ENCODE assay signal across 18 cellular contexts in genomic region chr9:122332083-122332482, GRCh38. TPM values are rescaled to one million over a fixed set of nuclear protein-coding genes. Genes with fewer than 3 reads are reported as not detected.
DNase-seq lines count a peak whose midpoint lies in the region; ATAC-seq and TF ChIP-seq lines count a peak whose summit lies in the region.
"Had no signal": no experiment of that assay in that cellular context is flagged by ENCODE, and none has a peak within 500 bp of the region (broad histone marks: within the 10 kb centered on the region; RNA-seq: fewer than 3 reads in every experiment).

No MANE protein-coding gene starts in this region.

- no peak for ATAC-seq in activated T-helper 17 cell treated with anti-CD3 and anti-CD28 coated beads, Interleukin-2, amount 50 U/mL, for 72 hours (replicated peaks)
- ATAC-seq: gastroesophageal sphincter had no signal

- H3K27ac Mint-ChIP-seq in neural progenitor cell: no peak overlapping the region
- H3K27ac Mint-ChIP-seq in activated T-helper 17 cell treated with anti-CD3 and anti-CD28 coated beads, Interleukin-2, amount 50 U/mL, for 72 hours: no peak overlapping the region
- no peak overlapping the region for H3K27ac Mint-ChIP-seq in CD4-positive, alpha-beta memory T cell
- H3K27ac Mint-ChIP-seq: CD4-positive, alpha-beta T cell had no signal

- H3K79me2 ChIP-seq in neural progenitor cell (ENCODE audit: low read depth): no peaks in the 10 kb centered on the region

- no peak overlapping the region for H3K27ac ChIP-seq in neural progenitor cell
- no peak overlapping the region for H3K27ac ChIP-seq in CD4-positive, alpha-beta memory T cell (ENCODE audit: low read depth, low read length)
- H3K27ac ChIP-seq: gastroesophageal sphincter, suprapubic skin had no signal

- H3K4me2 ChIP-seq in neural progenitor cell: peak overlapping the region; percentile 27

- peak; percentile 90 for TF ChIP-seq POLR2A in erythroblast (IDR thresholded peaks at IDR 0.05; ENCODE audit: low read length)

- no peaks in the 10 kb centered on the region for H3K9me3 ChIP-seq in neural progenitor cell (ENCODE audit: low read depth)
- no peaks in the 10 kb centered on the region for H3K9me3 ChIP-seq in CD4-positive, alpha-beta memory T cell (ENCODE audit: control insufficient read depth in 1 of 2, low read length in 2 of 2)
- H3K9me3 ChIP-seq: gastroesophageal sphincter, suprapubic skin had no signal

- H4K20me1 ChIP-seq in neural progenitor cell (ENCODE audit: low read depth): peaks cover 14% of the 10 kb centered on the region

- no peak overlapping the region for H3K9ac ChIP-seq in neural progenitor cell

- H3K4me3 Mint-ChIP-seq in neural progenitor cell: no peak overlapping the region
- no peak overlapping the region for H3K4me3 Mint-ChIP-seq in activated T-helper 17 cell treated with anti-CD3 and anti-CD28 coated beads, Interleukin-2, amount 50 U/mL, for 72 hours
- H3K4me3 Mint-ChIP-seq in CD4-positive, alpha-beta memory T cell: no peak overlapping the region
- H3K4me3 Mint-ChIP-seq: CD4-positive, alpha-beta T cell; central memory CD8-positive, alpha-beta T cell had no signal

- H3K4me1 ChIP-seq in neural progenitor cell: peaks cover 26% of the 10 kb centered on the region
- no peaks in the 10 kb centered on the region for H3K4me1 ChIP-seq in CD4-positive, alpha-beta memory T cell (ENCODE audit: insufficient read depth, low read length)
- H3K4me1 ChIP-seq: gastroesophageal sphincter, suprapubic skin had no signal

- CTCF ChIA-PET in CD4-positive, alpha-beta memory T cell (lab: Charles Lee; ENCODE audit: partially characterized antibody): no interaction called here

- no peak overlapping the region for H3K4me3 ChIP-seq in neural progenitor cell
- no peak overlapping the region for H3K4me3 ChIP-seq in CD4-positive, alpha-beta memory T cell (ENCODE audit: low read length in 2 of 2)
- H3K4me3 ChIP-seq: gastroesophageal sphincter, suprapubic skin had no signal

- intact Hi-C loops in CD4-positive, alpha-beta memory T cell (cut with micrococcal nuclease): no loop called here

- peaks cover 4% of the 10 kb centered on the region for H3K27me3 Mint-ChIP-seq in neural progenitor cell (ENCODE audit: insufficient read depth, low read depth)
- H3K27me3 Mint-ChIP-seq in activated T-helper 17 cell treated with anti-CD3 and anti-CD28 coated beads, Interleukin-2, amount 50 U/mL, for 72 hours: no peaks in the 10 kb centered on the region
- no peaks in the 10 kb centered on the region for H3K27me3 Mint-ChIP-seq in CD4-positive, alpha-beta memory T cell
- H3K27me3 Mint-ChIP-seq: CD4-positive, alpha-beta T cell; central memory CD8-positive, alpha-beta T cell had no signal

- no peak for TF ChIP-seq CTCF in neural progenitor cell (IDR thresholded peaks at IDR 0.05)

- H3K4me1 Mint-ChIP-seq in neural progenitor cell: peaks cover 21% of the 10 kb centered on the region
- H3K4me1 Mint-ChIP-seq in activated T-helper 17 cell treated with anti-CD3 and anti-CD28 coated beads, Interleukin-2, amount 50 U/mL, for 72 hours: no peaks in the 10 kb centered on the region
- H3K4me1 Mint-ChIP-seq in CD4-positive, alpha-beta memory T cell: no peaks in the 10 kb centered on the region
- H3K4me1 Mint-ChIP-seq: central memory CD8-positive, alpha-beta T cell had no signal

- no peaks in the 10 kb centered on the region for H3K36me3 Mint-ChIP-seq in neural progenitor cell
- H3K36me3 Mint-ChIP-seq in activated T-helper 17 cell treated with anti-CD3 and anti-CD28 coated beads, Interleukin-2, amount 50 U/mL, for 72 hours (ENCODE audit: low read depth): peaks cover 20% of the 10 kb centered on the region
- peaks cover 8 to 11% of the 10 kb centered on the region in 2 donors for H3K36me3 Mint-ChIP-seq in CD4-positive, alpha-beta memory T cell

- H2AFZ ChIP-seq in neural progenitor cell (replicated peaks): no peak overlapping the region

- H3K9me3 Mint-ChIP-seq in neural progenitor cell: no peaks in the 10 kb centered on the region
- no peaks in the 10 kb centered on the region for H3K9me3 Mint-ChIP-seq in activated T-helper 17 cell treated with anti-CD3 and anti-CD28 coated beads, Interleukin-2, amount 50 U/mL, for 72 hours
- no peaks in the 10 kb centered on the region for H3K9me3 Mint-ChIP-seq in CD4-positive, alpha-beta memory T cell
- H3K9me3 Mint-ChIP-seq: CD4-positive, alpha-beta T cell; central memory CD8-positive, alpha-beta T cell had no signal

- POLR2A ChIA-PET in CD4-positive, alpha-beta memory T cell (lab: Charles Lee; ENCODE audit: partially characterized antibody): no interaction called here

- DNase-seq in NCI-H1417 (lab: John Stamatoyannopoulos, UW): peak in 2 of 3 experiments; percentile 25 to 70
- no peak for DNase-seq in NCI-H1417 treated with DMSO at 0.1 percent for 48 hours (lab: John Stamatoyannopoulos, UW)
- DNase-seq in OCI-M2 (lab: John Stamatoyannopoulos, UW; ENCODE audit: unreplicated experiment): peak; percentile 68
- peak; percentile 97 to 98 for DNase-seq in erythroblast (lab: John Stamatoyannopoulos, UW)
- peak; percentile 41 for DNase-seq in neural progenitor cell (ENCODE audit: low spot score)
- no peak for DNase-seq in CD4-positive, alpha-beta memory T cell
- DNase-seq in NCI-H510A (lab: John Stamatoyannopoulos, UW): no peak
- DNase-seq: activated CD4-positive, alpha-beta T cell treated with anti-CD3 and anti-CD28 coated beads for 4 hours; activated T-cell treated with anti-CD3 and anti-CD28 coated beads, Interleukin-2, amount 50 U/mL, for 1 hour; CD4-positive, alpha-beta T cell; NCI-H187; NCI-H69 had no signal

- H3F3A ChIP-seq in neural progenitor cell (ENCODE audit: low read depth): peaks cover 8% of the 10 kb centered on the region

- H3K36me3 ChIP-seq in neural progenitor cell: no peaks in the 10 kb centered on the region
- H3K36me3 ChIP-seq in CD4-positive, alpha-beta memory T cell (ENCODE audit: insufficient read depth, low read length): no peaks in the 10 kb centered on the region

- peaks cover 5% of the 10 kb centered on the region for H3K27me3 ChIP-seq in neural progenitor cell
- no peaks in the 10 kb centered on the region for H3K27me3 ChIP-seq in CD4-positive, alpha-beta memory T cell (ENCODE audit: insufficient read depth, low read length)
- H3K27me3 ChIP-seq: gastroesophageal sphincter, suprapubic skin had no signal

RNA-seq across cellular contexts. Expression of gene PTGS1, which starts 38.7 kb away (rescaled TPM):
- 1.8 and 2.2 TPM in 2 replicates for total RNA-seq in neural progenitor cell (ENCODE audit: low replicate concordance)
- under 1 TPM; 0.13 to 0.37 TPM for total RNA-seq in activated T-helper 17 cell treated with anti-CD3 and anti-CD28 coated beads, Interleukin-2, amount 50 U/mL, for 72 hours
- total RNA-seq in CD4-positive, alpha-beta memory T cell: under 1 TPM; 0.28 to 0.49 TPM
- under 1 TPM in 1 of 2 donors, not detected in 1; 0.17 TPM for polyA plus RNA-seq in CD4-positive, alpha-beta memory T cell
- total RNA-seq: A172, G401 had no signal

Comparison
In these comparisons a context has a peak if more than half of its experiments do, and no peak if none do; other contexts are left out.
1. DNase-seq: peak in NCI-H1417 (2 of 3), OCI-M2 (single experiment), erythroblast (2 of 2) and neural progenitor cell (single experiment); none in NCI-H1417 treated with DMSO at 0.1 percent for 48 hours (single experiment), CD4-positive, alpha-beta memory T cell (0 of 5) and NCI-H510A (single experiment).